8 cellular contexts compared by ENCODE assay signal in genomic region chr4:145732895-145733880, GRCh38.
DNase-seq lines count a peak whose midpoint lies in the region; ATAC-seq and TF ChIP-seq lines count a peak whose summit lies in the region.

No MANE protein-coding gene starts in this region.

- peaks cover 18% of the 10 kb centered on the region for H3K27me3 ChIP-seq in HL-60 (ENCODE audit: insufficient read depth, poor library complexity, severe bottlenecking)

- H3K27ac ChIP-seq in HL-60 (replicated peaks): no peak overlapping the region

- peak; percentile 90 for ATAC-seq in GM19452 (IDR thresholded peaks at IDR 0.05; ENCODE audit: unreplicated experiment)

- DNase-seq in CD1c-positive myeloid dendritic cell (ENCODE audit: extremely low spot score) (peak; percentile 79), HL-60 (ENCODE audit: low read depth in 1 of 2, low spot score in 1 of 2) (peak; percentile 14 to 50), NCI-H82 treated with DMSO at 0.1 percent for 48 hours (lab: John Stamatoyannopoulos, UW; ENCODE audit: unreplicated experiment) (peak; percentile 85), medulla oblongata (ENCODE audit: extremely low spot score) (peak; percentile 95)
- peak; percentile 72 to 73 for DNase-seq in activated CD8-positive, alpha-beta memory T cell treated with anti-CD3 and anti-CD28 coated beads for 4 hours (ENCODE audit: low read depth in 2 of 2)
- DNase-seq in effector CD8-positive, alpha-beta T cell (lab: John Stamatoyannopoulos, UW): peak; percentile 81
- peak; percentile 68 to 77 (median 70) for DNase-seq in stimulated activated CD4-positive, alpha-beta T cell treated with anti-CD3 and anti-CD28 coated beads, TNF-alpha, amount 100 ng/mL, for 4 hours (ENCODE audit: low read depth in 3 of 3)

- no peak for TF ChIP-seq CTCF in HL-60 (IDR thresholded peaks at IDR 0.05; ENCODE audit: insufficient read depth, low read length)

- peak overlapping the region; percentile 51 for H3K4me3 ChIP-seq in HL-60 (replicated peaks; ENCODE audit: insufficient read depth, low read length)

Comparison
In these comparisons a context has a peak if more than half of its experiments do, and no peak if none do; other contexts are left out.
1. DNase-seq: peak in every context shown above with its lines; median percentile 95 in medulla oblongata; 85 in NCI-H82 treated with DMSO at 0.1 percent for 48 hours; 81 in effector CD8-positive, alpha-beta T cell; 79 in CD1c-positive myeloid dendritic cell; 72 in activated CD8-positive, alpha-beta memory T cell treated with anti-CD3 and anti-CD28 coated beads for 4 hours; 70 in stimulated activated CD4-positive, alpha-beta T cell treated with anti-CD3 and anti-CD28 coated beads, TNF-alpha, amount 100 ng/mL, for 4 hours; 32 in HL-60.